Comparison of ENCODE assay signal across 8 cellular contexts in the genomic region with DNA sequence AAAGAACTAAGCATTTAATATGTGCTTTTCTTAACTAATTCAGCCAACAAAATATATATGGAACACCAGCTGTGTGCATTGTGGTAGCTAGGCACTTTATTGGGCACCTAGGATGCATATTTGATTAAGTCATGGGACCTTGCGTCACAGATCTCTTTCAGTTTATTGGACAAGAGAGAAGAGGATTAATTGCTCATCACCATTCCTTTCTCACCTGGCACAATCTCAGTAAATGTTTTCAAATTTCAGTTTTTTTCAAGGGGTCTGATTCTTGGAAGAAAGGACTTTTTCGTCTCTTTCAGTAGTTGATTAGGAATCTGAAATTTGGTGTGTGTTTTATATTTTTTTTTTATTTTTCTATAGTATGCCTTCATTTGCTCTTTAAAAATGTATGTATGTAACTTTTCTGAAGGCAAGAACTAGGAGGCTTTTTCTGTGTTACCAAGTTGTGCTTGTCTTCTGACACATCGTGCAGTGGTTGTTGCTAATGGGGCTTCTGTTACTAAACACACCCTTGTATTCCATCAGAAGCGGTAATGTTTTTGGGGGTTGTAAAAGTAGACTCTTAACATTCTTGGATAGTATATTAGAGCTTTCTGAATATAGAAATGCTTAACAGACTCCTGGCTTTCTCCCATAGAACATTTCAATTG. TPM values are rescaled to one million over a fixed set of nuclear protein-coding genes. Genes with fewer than 3 reads are reported as not detected.
DNase-seq lines count a peak whose midpoint lies in the region; ATAC-seq and TF ChIP-seq lines count a peak whose summit lies in the region.

No MANE protein-coding gene starts in this region.

- H3K27ac Mint-ChIP-seq in activated naive CD4-positive, alpha-beta T cell treated with anti-CD3 and anti-CD28 coated beads, Interleukin-2, amount 10 ng/mL, durations not matched to agents 7 days and 5 days, result peak overlapping the region; percentile 98
- H3K27ac Mint-ChIP-seq in activated B cell treated with CpG ODN at 0.5 μM for 24 hours, result no peak overlapping the region

- H3K27ac ChIP-seq in iPS-20b (ENCODE audit: low read length), result no peak overlapping the region
- H3K27ac ChIP-seq in tibial nerve, result peak overlapping the region in 2 of 4 donors; percentile 97 to 98

- POLR2A ChIA-PET in activated B cell treated with CpG ODN at 0.5 μM for 24 hours (lab: Charles Lee), result interaction anchor here (1.4 to 5.0 kb wide), 7 partner anchors 9 to 483 kb away, joined by 4 to 70 read pairs (median 28); partner anchors contain the start of genes CCNL1 and LEKR1

- TF ChIP-seq EP300 in tibial nerve (IDR thresholded peaks at IDR 0.05), result no peak

- H3K4me1 Mint-ChIP-seq in activated naive CD4-positive, alpha-beta T cell treated with anti-CD3 and anti-CD28 coated beads, Interleukin-2, amount 10 ng/mL, durations not matched to agents 7 days and 5 days, result peaks cover 65% of the 10 kb centered on the region
- peaks cover 63% of the 10 kb centered on the region for H3K4me1 Mint-ChIP-seq in activated B cell treated with CpG ODN at 0.5 μM for 24 hours

- ATAC-seq in activated B cell treated with CpG ODN at 0.5 μM for 24 hours (ENCODE audit: low read depth), result no peak
- ATAC-seq in GM18867 (IDR thresholded peaks at IDR 0.05; ENCODE audit: unreplicated experiment), result no peak

- H3K4me3 ChIP-seq in iPS-20b (ENCODE audit: low read length) (peak overlapping the region; percentile 86), tibial nerve (peak overlapping the region in 3 of 4 donors; percentile 84 to 97 (median 97))

- H3K9me3 ChIP-seq in iPS-20b (ENCODE audit: insufficient read depth, low read depth, low read length), result no peaks in the 10 kb centered on the region
- H3K9me3 ChIP-seq in tibial nerve, result no peaks in the 10 kb centered on the region

- TF ChIP-seq CTCF in activated B cell treated with CpG ODN at 0.5 μM for 24 hours (IDR thresholded peaks at IDR 0.05) (no peak), tibial nerve (IDR thresholded peaks at IDR 0.05) (no peak)

- intact Hi-C loops in activated B cell treated with CpG ODN at 0.5 μM for 24 hours (cut with micrococcal nuclease), result loop anchor here (10.0 kb wide), 1 partner anchor 332 kb away; no protein-coding TSS in a partner anchor

- peaks cover 55% of the 10 kb centered on the region for H3K36me3 Mint-ChIP-seq in activated naive CD4-positive, alpha-beta T cell treated with anti-CD3 and anti-CD28 coated beads, Interleukin-2, amount 10 ng/mL, durations not matched to agents 7 days and 5 days
- peaks cover 35% of the 10 kb centered on the region for H3K36me3 Mint-ChIP-seq in activated B cell treated with CpG ODN at 0.5 μM for 24 hours (ENCODE audit: low read depth)

- H3K36me3 ChIP-seq in iPS-20b (ENCODE audit: insufficient read depth, low read depth, low read length), result peaks cover 29% of the 10 kb centered on the region
- peaks cover 0 to 26% (median 0%) of the 10 kb centered on the region in 3 donors for H3K36me3 ChIP-seq in tibial nerve

- peaks cover 11% of the 10 kb centered on the region for H3K27me3 Mint-ChIP-seq in activated naive CD4-positive, alpha-beta T cell treated with anti-CD3 and anti-CD28 coated beads, Interleukin-2, amount 10 ng/mL, durations not matched to agents 7 days and 5 days
- H3K27me3 Mint-ChIP-seq in activated B cell treated with CpG ODN at 0.5 μM for 24 hours, result no peaks in the 10 kb centered on the region

- H3K27me3 ChIP-seq in iPS-20b (ENCODE audit: insufficient read depth, low read length) (peaks cover 16% of the 10 kb centered on the region; the same call in 1 of the 2 replicates), tibial nerve (no peaks in the 10 kb centered on the region)

- TF ChIP-seq POLR2A in tibial nerve (IDR thresholded peaks at IDR 0.05), result no peak

- no peak for DNase-seq in activated naive CD4-positive, alpha-beta T cell treated with anti-CD3 and anti-CD28 coated beads, Interleukin-2, amount 10 ng/mL, durations not matched to agents 7 days and 5 days
- DNase-seq in activated naive CD4-positive, alpha-beta T cell (lab: John Stamatoyannopoulos, UW), result no peak
- DNase-seq in activated B cell treated with CpG ODN at 0.5 μM for 24 hours, result no peak
- no peak for DNase-seq in tibial nerve (ENCODE audit: low spot score in 2 of 2)
- no peak for DNase-seq in AML-193 (lab: John Stamatoyannopoulos, UW)
- no peak for DNase-seq in NOMO-1 (lab: John Stamatoyannopoulos, UW; ENCODE audit: unreplicated experiment in 2 of 2)

- CTCF ChIA-PET in activated naive CD4-positive, alpha-beta T cell treated with anti-CD3 and anti-CD28 coated beads, Interleukin-2, amount 10 ng/mL, durations not matched to agents 7 days and 5 days (lab: Charles Lee), result interaction anchor here (0.7 to 5.1 kb wide), 7 partner anchors 24 to 460 kb away, joined by 3 to 34 read pairs (median 3); partner anchors contain the start of gene SSR3
- CTCF ChIA-PET in activated B cell treated with CpG ODN at 0.5 μM for 24 hours (lab: Charles Lee), result interaction anchor here (1.3 to 5.0 kb wide), 2 partner anchors 405 to 412 kb away, joined by 3 to 42 read pairs; no protein-coding TSS in a partner anchor

- H3K9ac ChIP-seq in iPS-20b (ENCODE audit: low read depth, low read length), result peak overlapping the region; percentile 71; the same call in 1 of the 2 replicates

- peak overlapping the region; percentile 85 for H3K4me3 Mint-ChIP-seq in activated naive CD4-positive, alpha-beta T cell treated with anti-CD3 and anti-CD28 coated beads, Interleukin-2, amount 10 ng/mL, durations not matched to agents 7 days and 5 days
- peak overlapping the region; percentile 92 for H3K4me3 Mint-ChIP-seq in activated B cell treated with CpG ODN at 0.5 μM for 24 hours

- H3K4me1 ChIP-seq in iPS-20b (ENCODE audit: insufficient read depth, low read length) (peaks cover 15% of the 10 kb centered on the region), tibial nerve (peaks cover 0 to 48% (median 14%) of the 10 kb centered on the region in 4 donors)

- H3K9me3 Mint-ChIP-seq in activated naive CD4-positive, alpha-beta T cell treated with anti-CD3 and anti-CD28 coated beads, Interleukin-2, amount 10 ng/mL, durations not matched to agents 7 days and 5 days, result peaks cover 2% of the 10 kb centered on the region
- H3K9me3 Mint-ChIP-seq in activated B cell treated with CpG ODN at 0.5 μM for 24 hours, result no peaks in the 10 kb centered on the region

- 82 to 84% methylated on average over 4 of the region's 4 CpGs for WGBS in tibial nerve, 2 donors

RNA-seq across cellular contexts. Expression of gene TIPARP, which starts 2.2 kb away (rescaled TPM):
- total RNA-seq in activated B cell treated with CpG ODN at 0.5 μM for 24 hours, result 31.3 and 32.3 TPM in 2 replicates
- total RNA-seq in tibial nerve, result 100 to 1,000 TPM in 1 of 4 donors, 10 to 100 TPM in 3; 41.7 to 115 (median 65.3) TPM
